11 cellular contexts compared by ENCODE assay signal in genomic region chr3:49501258-49501609, GRCh38. TPM values are rescaled to one million over a fixed set of nuclear protein-coding genes. Genes with fewer than 3 reads are reported as not detected.
DNase-seq lines count a peak whose midpoint lies in the region; ATAC-seq, FAIRE-seq and TF ChIP-seq lines count a peak whose summit lies in the region.
"Had no signal": no experiment of that assay in that cellular context is flagged by ENCODE, and none has a peak within 500 bp of the region (broad histone marks: within the 10 kb centered on the region; RNA-seq: fewer than 3 reads in every experiment).

No MANE protein-coding gene starts in this region.

- peak; percentile 7 for ATAC-seq in PC-3
- ATAC-seq in lung (ENCODE audit: insufficient read depth, low FRiP score), result no peak
- ATAC-seq: naive thymus-derived CD8-positive, alpha-beta T cell had no signal

- H3K4me1 Mint-ChIP-seq in activated CD4-positive, alpha-beta memory T cell treated with anti-CD3 and anti-CD28 coated beads for 36 hours (ENCODE audit: low read depth), result peaks cover 5% of the 10 kb centered on the region

- BruUV-seq in PC-3 (replicated peaks; lab: Mats Ljungman, UMichigan) (TSS peak; percentile 50), endothelial cell of umbilical vein (replicated peaks; lab: Mats Ljungman, UMichigan) (no TSS peak)

- CTCF ChIA-PET in PC-3 (lab: Charles Lee) (interaction anchor here (1.2 to 1.6 kb wide), 2 partner anchors 39 to 52 kb away, joined by 5 to 10 read pairs; no protein-coding TSS in a partner anchor), endothelial cell of umbilical vein (lab: Charles Lee) (interaction anchor here (1.8 kb wide), 1 partner anchor 38 kb away, joined by 5 read pairs; no protein-coding TSS in a partner anchor)
- CTCF ChIA-PET in activated CD4-positive, alpha-beta memory T cell treated with anti-CD3 and anti-CD28 coated beads for 36 hours (lab: Charles Lee), result interaction anchor here (0.6 kb wide), 1 partner anchor 629 kb away, joined by 4 read pairs; no protein-coding TSS in a partner anchor

- H3K36me3 Mint-ChIP-seq in activated CD4-positive, alpha-beta memory T cell treated with anti-CD3 and anti-CD28 coated beads for 36 hours, result peaks cover 5% of the 10 kb centered on the region

- H3K9ac ChIP-seq in PC-3 (ENCODE audit: low read length), result peak overlapping the region; percentile 46
- no peak overlapping the region for H3K9ac ChIP-seq in endothelial cell of umbilical vein (replicated peaks; ENCODE audit: extremely low read depth, insufficient read depth, low read length)

- intact Hi-C loops in PC-3 (cut with micrococcal nuclease), result no loop called here
- intact Hi-C loops in endothelial cell of umbilical vein (cut with micrococcal nuclease), result no loop called here
- intact Hi-C loops in activated CD4-positive, alpha-beta memory T cell treated with anti-CD3 and anti-CD28 coated beads for 36 hours (cut with micrococcal nuclease), result no loop called here

- peaks cover 36% of the 10 kb centered on the region for H3K79me2 ChIP-seq in PC-3 (ENCODE audit: low read length)
- no peaks in the 10 kb centered on the region for H3K79me2 ChIP-seq in endothelial cell of umbilical vein (ENCODE audit: control insufficient read depth, insufficient read depth, low read length)

- H3K9me3 Mint-ChIP-seq in activated CD4-positive, alpha-beta memory T cell treated with anti-CD3 and anti-CD28 coated beads for 36 hours, result no peaks in the 10 kb centered on the region
- H3K9me3 Mint-ChIP-seq: activated T-cell treated with anti-CD3 and anti-CD28 coated beads, Interleukin-2, amount 50 U/mL, for 4 hours; naive thymus-derived CD8-positive, alpha-beta T cell had no signal

- H3K4me1 ChIP-seq in PC-3 (ENCODE audit: insufficient read depth, low read length), result peaks cover 20% of the 10 kb centered on the region
- H3K4me1 ChIP-seq in endothelial cell of umbilical vein (ENCODE audit: control insufficient read depth, extremely low read depth, insufficient read depth, low read length), result peaks cover 8% of the 10 kb centered on the region
- H3K4me1 ChIP-seq in lung (ENCODE audit: control insufficient read depth in 2 of 2, insufficient read depth in 2 of 2, low read length in 2 of 2), result peaks cover 3 to 12% of the 10 kb centered on the region in 2 donors
- peaks cover 21% of the 10 kb centered on the region for H3K4me1 ChIP-seq in suprapubic skin

- no peak for FAIRE-seq in endothelial cell of umbilical vein (lab: Jason Lieb, UNC)

- WGBS in lung, 2 donors, result 86 to 91% methylated on average over 3 of the region's 3 CpGs
- 64% methylated on average over 3 of the region's 3 CpGs for WGBS in suprapubic skin

- H3K9me1 ChIP-seq in endothelial cell of umbilical vein (replicated peaks; ENCODE audit: control insufficient read depth, extremely low read depth, insufficient read depth, low read length), result no peaks in the 10 kb centered on the region

- H4K20me1 ChIP-seq in PC-3 (ENCODE audit: low read length) (no peaks in the 10 kb centered on the region), endothelial cell of umbilical vein (replicated peaks; ENCODE audit: control insufficient read depth, extremely low read depth, insufficient read depth, low read length) (no peaks in the 10 kb centered on the region)

- H3K27ac Mint-ChIP-seq in activated CD4-positive, alpha-beta memory T cell treated with anti-CD3 and anti-CD28 coated beads for 36 hours, result no peak overlapping the region

- H3K9me3 ChIP-seq in PC-3 (ENCODE audit: low read length), result no peaks in the 10 kb centered on the region
- no peaks in the 10 kb centered on the region for H3K9me3 ChIP-seq in endothelial cell of umbilical vein (replicated peaks; ENCODE audit: control insufficient read depth, insufficient read depth, low read length)
- no peaks in the 10 kb centered on the region for H3K9me3 ChIP-seq in lung (ENCODE audit: control insufficient read depth in 2 of 2, insufficient read depth in 1 of 2, low read length in 1 of 2)
- H3K9me3 ChIP-seq in suprapubic skin, result no peaks in the 10 kb centered on the region

- dilution Hi-C loops in endothelial cell of umbilical vein (cut with MboI; ENCODE audit: extremely low pct_ligation_motif_present, low sequenced_read_pairs), result no loop called here

- H3K4me3 Mint-ChIP-seq in activated CD4-positive, alpha-beta memory T cell treated with anti-CD3 and anti-CD28 coated beads for 36 hours, result no peak overlapping the region
- H3K4me3 Mint-ChIP-seq: activated T-cell treated with anti-CD3 and anti-CD28 coated beads, Interleukin-2, amount 50 U/mL, for 4 hours; naive thymus-derived CD8-positive, alpha-beta T cell had no signal

- H3K4me3 ChIP-seq in PC-3 (ENCODE audit: low read length), result peak overlapping the region; percentile 14; the same call in 1 of the 2 replicates
- H3K4me3 ChIP-seq in endothelial cell of umbilical vein (replicated peaks in 1 of 3; ENCODE audit: insufficient read depth in 1 of 3, low read depth in 1 of 3, low read length in 3 of 3), result no peak overlapping the region
- H3K4me3 ChIP-seq in lung, result no peak overlapping the region
- H3K4me3 ChIP-seq in suprapubic skin, result no peak overlapping the region

- H3K4me2 ChIP-seq in PC-3 (ENCODE audit: low read length) (peak overlapping the region; percentile 63), endothelial cell of umbilical vein (ENCODE audit: insufficient read depth, low read length) (no peak overlapping the region)

- H3K27me3 Mint-ChIP-seq in activated CD4-positive, alpha-beta memory T cell treated with anti-CD3 and anti-CD28 coated beads for 36 hours, result no peaks in the 10 kb centered on the region
- H3K27me3 Mint-ChIP-seq: naive thymus-derived CD8-positive, alpha-beta T cell had no signal

- H3K36me3 ChIP-seq in PC-3 (ENCODE audit: low read depth, low read length), result no peaks in the 10 kb centered on the region; the same call in 1 of the 2 replicates
- H3K36me3 ChIP-seq in endothelial cell of umbilical vein (ENCODE audit: control insufficient read depth in 2 of 2, extremely low read depth in 1 of 2, insufficient read depth in 2 of 2, low read length in 2 of 2), result no peaks in the 10 kb centered on the region
- peaks cover 0 to 5% of the 10 kb centered on the region in 2 donors for H3K36me3 ChIP-seq in lung (ENCODE audit: control insufficient read depth in 2 of 2, insufficient read depth in 2 of 2, low read length in 2 of 2)
- no peaks in the 10 kb centered on the region for H3K36me3 ChIP-seq in suprapubic skin

- POLR2A ChIA-PET in PC-3 (lab: Charles Lee; ENCODE audit: unreplicated experiment), result interaction anchor here (1.1 kb wide), 1 partner anchor 31 kb away, joined by 13 read pairs; the partner anchor contains the start of gene DAG1
- POLR2A ChIA-PET in endothelial cell of umbilical vein (lab: Charles Lee), result interaction anchor here (0.7 to 1.1 kb wide), 2 partner anchors 15 to 224 kb away, joined by 3 read pairs; no protein-coding TSS in a partner anchor
- POLR2A ChIA-PET in activated CD4-positive, alpha-beta memory T cell treated with anti-CD3 and anti-CD28 coated beads for 36 hours (lab: Charles Lee), result no interaction called here

- no peaks in the 10 kb centered on the region for H3F3A ChIP-seq in PC-3 (ENCODE audit: low read length, unreplicated experiment)

- TF ChIP-seq CTCF in PC-3 (conservative IDR thresholded peaks at IDR 0.05; ENCODE audit: low read depth, low read length) (no peak), endothelial cell of umbilical vein (IDR thresholded peaks at IDR 0.05; ENCODE audit: extremely low read depth in 1 of 2, insufficient read depth in 1 of 2, low read depth in 1 of 2, low read length in 2 of 2) (no peak), lung (IDR thresholded peaks at IDR 0.05; ENCODE audit: control extremely low read depth, extremely low read depth) (no peak), suprapubic skin (IDR thresholded peaks at IDR 0.05) (no peak)

- H2AFZ ChIP-seq in PC-3 (ENCODE audit: low read length), result no peak overlapping the region
- no peak overlapping the region for H2AFZ ChIP-seq in endothelial cell of umbilical vein (ENCODE audit: low read depth, low read length)

- no peak for TF ChIP-seq POLR2A in endothelial cell of umbilical vein (IDR thresholded peaks at IDR 0.05; ENCODE audit: low read depth, low read length)
- TF ChIP-seq POLR2A in suprapubic skin (IDR thresholded peaks at IDR 0.05), result no peak

- H3K27ac ChIP-seq in PC-3 (ENCODE audit: low read length), result peak overlapping the region; percentile 93
- H3K27ac ChIP-seq in endothelial cell of umbilical vein (ENCODE audit: insufficient read depth, low read depth, low read length), result peak overlapping the region; percentile 5
- peak overlapping the region; percentile 24 to 70 for H3K27ac ChIP-seq in lung (ENCODE audit: low read depth in 1 of 2, low read length in 1 of 2)
- peak overlapping the region; percentile 87 for H3K27ac ChIP-seq in suprapubic skin

- H3K27me3 ChIP-seq in PC-3 (ENCODE audit: low read length), result no peaks in the 10 kb centered on the region
- no peaks in the 10 kb centered on the region for H3K27me3 ChIP-seq in endothelial cell of umbilical vein (ENCODE audit: control insufficient read depth in 2 of 2, insufficient read depth in 2 of 2, low read length in 2 of 2)
- H3K27me3 ChIP-seq in lung (ENCODE audit: control insufficient read depth, insufficient read depth), result no peaks in the 10 kb centered on the region
- H3K27me3 ChIP-seq in suprapubic skin, result no peaks in the 10 kb centered on the region

- H3K9me2 ChIP-seq in PC-3 (replicated peaks; ENCODE audit: low read length), result no peaks in the 10 kb centered on the region

- no peak for DNase-seq in PC-3
- DNase-seq in endothelial cell of umbilical vein (ENCODE audit: low read depth, low spot score), result no peak
- DNase-seq in lung (ENCODE audit: low spot score), result no peak
- DNase-seq in suprapubic skin (ENCODE audit: low spot score in 2 of 2), result no peak
- no peak for DNase-seq in Kasumi-1 (lab: John Stamatoyannopoulos, UW)
- no peak for DNase-seq in activated CD4-positive, alpha-beta memory T cell treated with anti-CD3 and anti-CD28 coated beads for 36 hours
- DNase-seq in NCI-H1694 treated with DMSO at 0.1 percent for 48 hours (lab: John Stamatoyannopoulos, UW), result no peak
- no peak for DNase-seq in NCI-H1694 (lab: John Stamatoyannopoulos, UW)
- DNase-seq: activated T-cell treated with anti-CD3 and anti-CD28 coated beads, Interleukin-2, amount 50 U/mL, for 4 hours; naive thymus-derived CD8-positive, alpha-beta T cell; stimulated activated CD4-positive, alpha-beta T cell treated with anti-CD3 and anti-CD28 coated beads, Interleukin-4, amount 100 ng/mL, for 4 hours had no signal

- no peak for TF ChIP-seq EP300 in suprapubic skin (IDR thresholded peaks at IDR 0.05)

RNA-seq across cellular contexts. Expression of gene DAG1, which starts 31.2 kb away (rescaled TPM):
- total RNA-seq in PC-3 (2014; rRNA removed) (111 and 114 TPM in 2 replicates), endothelial cell of umbilical vein (88.0 and 97.5 TPM in 2 replicates), lung (100 to 1,000 TPM in 1 of 2 donors, 10 to 100 TPM in 1; 40.4 to 100 TPM), suprapubic skin (100 to 1,000 TPM in 1 of 4 donors, 10 to 100 TPM in 3; 42.1 to 102 (median 76.6) TPM)
- polyA plus RNA-seq in endothelial cell of umbilical vein (59.6 and 63.7 TPM in 2 replicates), lung (10 to 100 TPM; 18.2 to 35.6 TPM)
- 43.1 and 44.5 TPM in 2 replicates for polyA plus RNA-seq in endothelial cell of umbilical vein (2011; cell fraction: cytosol; rRNA removed)
- polyA plus RNA-seq in endothelial cell of umbilical vein (2011; cell fraction: nucleus; rRNA removed), result 31.6 and 33.9 TPM in 2 replicates
- 31.6 and 41.4 TPM in 2 replicates for polyA plus RNA-seq in endothelial cell of umbilical vein (2012)
- polyA minus RNA-seq in endothelial cell of umbilical vein, result 145 and 195 TPM in 2 replicates
- 50.1 TPM for polyA minus RNA-seq in endothelial cell of umbilical vein (2011; cell fraction: cytosol; rRNA and poly(A)+ RNA removed)
- 19.5 and 28.5 TPM in 2 replicates for polyA minus RNA-seq in endothelial cell of umbilical vein (2011; cell fraction: nucleus; rRNA and poly(A)+ RNA removed)
- total RNA-seq in activated CD4-positive, alpha-beta memory T cell treated with anti-CD3 and anti-CD28 coated beads for 36 hours, result 1 to 10 TPM; 9.4 to 9.6 TPM

RNA-seq across cellular contexts. Expression of gene BSN, which starts 53.0 kb away (rescaled TPM):
- total RNA-seq in PC-3 (2014; rRNA removed) (0.80 and 0.92 TPM in 2 replicates), endothelial cell of umbilical vein (0.27 and 0.28 TPM in 2 replicates), lung (under 1 TPM; 0.68 to 0.71 TPM), suprapubic skin (under 1 TPM; 0.04 to 0.59 (median 0.15) TPM)
- polyA plus RNA-seq in endothelial cell of umbilical vein (0.03 and 0.04 TPM in 2 replicates), lung (under 1 TPM; 0.09 to 0.26 TPM)
- polyA plus RNA-seq in endothelial cell of umbilical vein (2011; cell fraction: cytosol; rRNA removed), result 0.03 TPM in 2 replicates
- 0.10 and 0.17 TPM in 2 replicates for polyA plus RNA-seq in endothelial cell of umbilical vein (2011; cell fraction: nucleus; rRNA removed)
- 0.05 and 0.08 TPM in 2 replicates for polyA plus RNA-seq in endothelial cell of umbilical vein (2012)
- 0.11 and 0.12 TPM in 2 replicates for polyA minus RNA-seq in endothelial cell of umbilical vein
- 0.41 TPM for polyA minus RNA-seq in endothelial cell of umbilical vein (2011; cell fraction: cytosol; rRNA and poly(A)+ RNA removed)
- polyA minus RNA-seq in endothelial cell of umbilical vein (2011; cell fraction: nucleus; rRNA and poly(A)+ RNA removed), result 0.14 and 0.19 TPM in 2 replicates
- total RNA-seq in activated CD4-positive, alpha-beta memory T cell treated with anti-CD3 and anti-CD28 coated beads for 36 hours, result under 1 TPM; 0.05 to 0.07 TPM

Comparison
In these comparisons a context has a peak if more than half of its experiments do, and no peak if none do; other contexts are left out.
1. H3K27ac ChIP-seq: peak in every context shown above with its lines; median percentile 93 in PC-3; 87 in suprapubic skin; 47 in lung; 5 in endothelial cell of umbilical vein.